In the genomic region with DNA sequence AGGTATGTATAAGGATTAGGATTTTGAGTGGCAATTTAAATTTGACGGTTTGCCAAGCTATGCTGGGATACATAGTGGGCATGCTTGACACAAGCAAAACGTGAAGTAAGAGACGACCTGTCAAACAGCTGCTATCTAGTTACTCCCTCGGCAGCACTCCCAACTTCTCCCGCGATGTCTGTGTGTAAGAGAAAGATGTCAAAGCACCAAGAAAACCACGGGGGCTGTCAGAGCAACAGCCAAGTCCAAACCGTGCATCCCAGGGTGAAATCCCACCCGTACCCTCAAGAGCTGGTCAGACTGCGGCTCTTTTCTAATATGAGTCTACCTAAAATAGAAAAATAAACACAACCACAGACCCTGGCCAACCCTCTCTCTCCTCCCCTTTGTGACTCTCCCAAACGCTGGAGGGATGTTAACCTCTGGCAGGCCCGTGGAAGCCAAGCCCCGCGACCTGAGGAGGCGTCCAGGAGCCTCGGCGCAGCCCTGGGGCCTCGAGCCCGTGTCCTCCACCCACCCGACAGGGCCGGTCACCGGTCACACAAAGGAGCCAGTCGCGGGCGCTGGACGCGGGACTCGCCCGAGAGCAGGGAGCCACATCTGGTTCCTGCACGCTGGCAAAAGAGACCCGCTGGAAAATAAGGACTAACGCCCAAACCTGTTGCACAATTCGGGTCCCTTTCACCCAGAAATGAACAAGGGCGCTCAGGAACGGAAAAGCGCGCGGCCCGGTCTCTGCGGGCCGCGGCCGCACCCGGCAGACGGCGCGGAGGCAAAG, we compare ENCODE assay signal across 8 cellular contexts. TPM values are rescaled to one million over a fixed set of nuclear protein-coding genes. Genes with fewer than 3 reads are reported as not detected.
DNase-seq lines count a peak whose midpoint lies in the region; ATAC-seq and TF ChIP-seq lines count a peak whose summit lies in the region.

No MANE protein-coding gene starts in this region.

- H3K9me3 Mint-ChIP-seq in brain: peaks cover 0 to 2% (median 0%) of the 10 kb centered on the region in 5 experiments

- H3K4me3 ChIP-seq in iPS-11a (ENCODE audit: low read depth, low read length): peak overlapping the region; percentile 75

- ATAC-seq in GM19463 (IDR thresholded peaks at IDR 0.05; ENCODE audit: unreplicated experiment) (peak; percentile 27), HG03558 (IDR thresholded peaks at IDR 0.05; ENCODE audit: extremely low read depth, unreplicated experiment) (peak; percentile 9)

- H3K27ac Mint-ChIP-seq in brain: peak overlapping the region; percentile 92 to 98 (median 97)

- H3K27me3 Mint-ChIP-seq in brain: peaks cover 27% of the 10 kb centered on the region

- H3K4me1 Mint-ChIP-seq in brain: peaks cover 60% of the 10 kb centered on the region

- peaks cover 18% of the 10 kb centered on the region for H3K36me3 Mint-ChIP-seq in brain

- H3K4me3 Mint-ChIP-seq in brain: peak overlapping the region; percentile 92 to 96 (median 95)

- DNase-seq in DMS 273 (lab: John Stamatoyannopoulos, UW; ENCODE audit: unreplicated experiment) (peak; percentile 72), RPMI8226 (peak; percentile 61), retina (peak; percentile 91), KG1 (lab: John Stamatoyannopoulos, UW) (no peak)

- no peak for TF ChIP-seq CTCF in brain (conservative IDR thresholded peaks at IDR 0.05)

RNA-seq across cellular contexts. Expression of gene SESTD1, which starts 1.0 kb away (rescaled TPM):
- polyA plus RNA-seq in brain (ENCODE audit: insufficient read depth, low read depth, low replicate concordance): 52.8 TPM
